In the genomic region with DNA sequence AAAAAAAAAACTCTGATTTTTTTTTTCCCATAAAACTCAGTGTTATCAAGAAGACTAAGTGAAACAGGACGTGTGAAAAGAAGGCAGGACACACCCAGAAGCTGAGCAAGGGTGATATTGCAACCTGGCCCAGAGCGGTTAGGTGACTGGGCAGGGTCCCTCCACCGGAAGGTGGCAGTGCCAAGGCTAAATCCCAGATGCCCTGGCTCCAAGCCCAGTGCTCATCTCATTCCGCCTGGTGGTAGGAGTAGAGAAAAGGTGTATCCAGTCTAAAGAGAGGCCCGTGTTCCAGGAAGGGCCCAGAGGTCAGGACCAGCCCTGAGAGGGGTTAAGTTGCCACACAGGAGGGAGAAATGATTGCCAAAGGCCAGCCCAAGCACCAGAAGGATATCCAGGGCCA, we compare ENCODE assay signal across 1 cellular context.
TF ChIP-seq lines count a peak whose summit lies in the region.

No MANE protein-coding gene starts in this region.

TF ChIP-seq in HCT116, 20 proteins besides CTCF, POLR2A, EP300 and RAD21 (continued from another document):
- TF ChIP-seq SIN3A (IDR thresholded peaks at IDR 0.05; ENCODE audit: low read depth): no peak
- TF ChIP-seq CEBPB (IDR thresholded peaks at IDR 0.05; ENCODE audit: low read depth): no peak
- no peak for TF ChIP-seq POLR2AphosphoS5 (IDR thresholded peaks at IDR 0.05; ENCODE audit: low read depth, low read length)
- no peak for TF ChIP-seq YY1 (IDR thresholded peaks at IDR 0.05; ENCODE audit: extremely low read depth, insufficient replicate concordance, low read depth, low read length)
- TF ChIP-seq MAX (IDR thresholded peaks at IDR 0.05): no peak
- TF ChIP-seq TCF7L2 (IDR thresholded peaks at IDR 0.05; ENCODE audit: borderline replicate concordance, extremely low read depth, insufficient read depth, insufficient read length): no peak
- TF ChIP-seq JUND (IDR thresholded peaks at IDR 0.05): no peak
- TF ChIP-seq, protein P1, sequence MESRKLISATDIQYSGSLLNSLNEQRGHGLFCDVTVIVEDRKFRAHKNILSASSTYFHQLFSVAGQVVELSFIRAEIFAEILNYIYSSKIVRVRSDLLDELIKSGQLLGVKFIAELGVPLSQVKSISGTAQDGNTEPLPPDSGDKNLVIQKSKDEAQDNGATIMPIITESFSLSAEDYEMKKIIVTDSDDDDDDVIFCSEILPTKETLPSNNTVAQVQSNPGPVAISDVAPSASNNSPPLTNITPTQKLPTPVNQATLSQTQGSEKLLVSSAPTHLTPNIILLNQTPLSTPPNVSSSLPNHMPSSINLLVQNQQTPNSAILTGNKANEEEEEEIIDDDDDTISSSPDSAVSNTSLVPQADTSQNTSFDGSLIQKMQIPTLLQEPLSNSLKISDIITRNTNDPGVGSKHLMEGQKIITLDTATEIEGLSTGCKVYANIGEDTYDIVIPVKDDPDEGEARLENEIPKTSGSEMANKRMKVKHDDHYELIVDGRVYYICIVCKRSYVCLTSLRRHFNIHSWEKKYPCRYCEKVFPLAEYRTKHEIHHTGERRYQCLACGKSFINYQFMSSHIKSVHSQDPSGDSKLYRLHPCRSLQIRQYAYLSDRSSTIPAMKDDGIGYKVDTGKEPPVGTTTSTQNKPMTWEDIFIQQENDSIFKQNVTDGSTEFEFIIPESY (IDR thresholded peaks at IDR 0.05; ENCODE audit: extremely low read depth, insufficient replicate concordance, low read length): no peak
